ENCODE assay signal across 11 cellular contexts in the genomic region with DNA sequence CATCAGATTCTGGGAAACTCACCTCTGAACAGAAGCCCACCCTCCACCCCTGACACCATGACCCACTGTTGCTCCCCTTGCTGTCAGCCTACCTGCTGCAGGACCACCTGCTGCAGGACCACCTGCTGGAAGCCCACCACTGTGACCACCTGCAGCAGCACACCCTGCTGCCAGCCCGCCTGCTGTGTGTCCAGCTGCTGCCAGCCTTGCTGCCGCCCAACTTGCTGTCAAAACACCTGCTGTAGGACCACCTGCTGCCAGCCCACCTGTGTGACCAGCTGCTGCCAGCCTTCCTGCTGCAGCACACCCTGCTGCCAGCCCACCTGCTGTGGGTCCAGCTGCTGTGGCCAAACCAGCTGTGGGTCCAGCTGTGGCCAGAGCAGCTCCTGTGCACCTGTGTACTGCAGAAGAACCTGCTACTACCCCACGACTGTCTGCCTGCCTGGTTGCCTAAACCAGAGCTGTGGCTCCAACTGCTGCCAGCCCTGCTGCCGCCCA. TPM values are rescaled to one million over a fixed set of nuclear protein-coding genes. Genes with fewer than 3 reads are reported as not detected.
"Had no signal": no experiment of that assay in that cellular context is flagged by ENCODE, and none has a peak within 500 bp of the region (broad histone marks: within the 10 kb centered on the region; RNA-seq: fewer than 3 reads in every experiment).

Gene KRTAP9-2, plus strand, starts transcription at position 51 of the 498 bp plus-strand sequence. Its CDS starts 7 bp downstream, at position 58.

RNA-seq across cellular contexts. Expression of gene KRTAP9-2, which starts in this region (rescaled TPM):
- total RNA-seq: OCI-LY7, PC-3, PC-9, Peyer's patch, Right ventricle myocardium inferior, Right ventricle myocardium superior, RPMI7951, SJCRH30, SJSA1, SK-MEL-5 had no signal
- polyA plus RNA-seq: SK-N-SH had no signal
